Comparison of ENCODE assay signal across 24 cellular contexts in genomic region chr17:32327911-32328310, GRCh38.
"Had no signal": no experiment of that assay in that cellular context is flagged by ENCODE, and none has a peak within 500 bp of the region (broad histone marks: within the 10 kb centered on the region; RNA-seq: fewer than 3 reads in every experiment).

No MANE protein-coding gene starts in this region.

- H3K27ac ChIP-seq: adrenal gland, SK-N-MC, VCaP had no signal

- H3K9me3 ChIP-seq: adrenal gland had no signal

- DNase-seq: activated CD4-positive, alpha-beta T cell treated with anti-CD3 and anti-CD28 coated beads for 36 hours; activated CD4-positive, alpha-beta T cell treated with anti-CD3 and anti-CD28 coated beads, Interleukin-2, amount 50 U/mL, for 4 hours; activated gamma-delta T cell; activated naive CD4-positive, alpha-beta T cell treated with anti-CD3 and anti-CD28 coated beads for 36 hours; activated T-cell treated with anti-CD3 and anti-CD28 coated beads for 4 hours; activated T-cell treated with anti-CD3 and anti-CD28 coated beads, Interleukin-2, amount 50 U/mL, for 48 hours; adrenal gland; anterior cingulate cortex; MM.1S; NCI-H1105; NCI-H1436; NCI-H1694 treated with DMSO at 0.1 percent for 48 hours; NCI-H2029 treated with DMSO at 0.1 percent for 48 hours; NCI-H510A treated with DMSO at 0.1 percent for 48 hours; NCI-H69; NK-92 treated with Interleukin-12 subunit alpha and Interleukin-12 subunit beta, amount 100 ng/mL, for 24 hours; RPMI8226; T-helper 1 cell had no signal

- H3K9me3 Mint-ChIP-seq: activated naive CD4-positive, alpha-beta T cell treated with anti-CD3 and anti-CD28 coated beads for 36 hours; activated T-helper 17 cell treated with anti-CD3 and anti-CD28 coated beads, Interleukin-2, amount 50 U/mL, for 72 hours had no signal

- H3K27me3 Mint-ChIP-seq: activated CD4-positive, alpha-beta T cell treated with anti-CD3 and anti-CD28 coated beads for 36 hours; activated naive CD8-positive, alpha-beta T cell; activated T-helper 17 cell treated with anti-CD3 and anti-CD28 coated beads, Interleukin-2, amount 50 U/mL, for 72 hours had no signal

- ATAC-seq: activated CD4-positive, alpha-beta T cell treated with anti-CD3 and anti-CD28 coated beads for 36 hours; activated T-helper 17 cell treated with anti-CD3 and anti-CD28 coated beads, Interleukin-2, amount 50 U/mL, for 72 hours; Panc1; Right ventricle myocardium inferior had no signal

- H3K36me3 ChIP-seq: adrenal gland had no signal

- H3K4me3 Mint-ChIP-seq: activated CD4-positive, alpha-beta T cell treated with anti-CD3 and anti-CD28 coated beads for 36 hours; activated naive CD4-positive, alpha-beta T cell treated with anti-CD3 and anti-CD28 coated beads for 36 hours; activated naive CD8-positive, alpha-beta T cell; activated T-helper 17 cell treated with anti-CD3 and anti-CD28 coated beads, Interleukin-2, amount 50 U/mL, for 72 hours had no signal

- H3K27me3 ChIP-seq: adrenal gland had no signal

- H3K27ac Mint-ChIP-seq: activated CD4-positive, alpha-beta T cell treated with anti-CD3 and anti-CD28 coated beads for 36 hours; activated naive CD4-positive, alpha-beta T cell treated with anti-CD3 and anti-CD28 coated beads for 36 hours; activated naive CD8-positive, alpha-beta T cell; activated T-helper 17 cell treated with anti-CD3 and anti-CD28 coated beads, Interleukin-2, amount 50 U/mL, for 72 hours had no signal

- H3K4me3 ChIP-seq: adrenal gland, SK-N-MC had no signal
